In genomic region chr1:210151063-210151672, GRCh38 we compare ENCODE assay signal across 20 cellular contexts.
DNase-seq lines count a peak whose midpoint lies in the region; ATAC-seq and TF ChIP-seq lines count a peak whose summit lies in the region.
"Had no signal": no experiment of that assay in that cellular context is flagged by ENCODE, and none has a peak within 500 bp of the region (broad histone marks: within the 10 kb centered on the region; RNA-seq: fewer than 3 reads in every experiment).

No MANE protein-coding gene starts in this region.

- intact Hi-C loops in left colon (cut with DNase I, micrococcal nuclease), result no loop called here

- no peak overlapping the region for H3K27ac ChIP-seq in HEK293 (ENCODE audit: extremely low read depth, low read depth, low read length)
- H3K27ac ChIP-seq: C4-2B, KMS-11 had no signal

- H3K4me1 ChIP-seq in HEK293 (ENCODE audit: control insufficient read depth, insufficient read depth, low read length), result peaks cover 10% of the 10 kb centered on the region

- H3K9me3 ChIP-seq in HEK293 (ENCODE audit: control insufficient read depth, insufficient read depth, low read depth, low read length), result no peaks in the 10 kb centered on the region

- no peaks in the 10 kb centered on the region for H3K36me3 ChIP-seq in HEK293 (ENCODE audit: control insufficient read depth in 2 of 2, insufficient read depth in 1 of 2, low read length in 2 of 2)

- ATAC-seq in HG03196 (IDR thresholded peaks at IDR 0.05; ENCODE audit: unreplicated experiment) (no peak), left colon (no peak)
- ATAC-seq: PC-3, SK-N-SH treated with all-trans-retinoic acid at 6 μM for 48 hours, T-cell had no signal

- no peak for TF ChIP-seq CTCF in HEK293 (tag by site-specific recombination; IDR thresholded peaks at IDR 0.05)

- peak; percentile 6 for DNase-seq in NCI-H345 (lab: John Stamatoyannopoulos, UW)
- no peak for DNase-seq in NCI-H345 treated with DMSO at 0.1 percent for 48 hours (lab: John Stamatoyannopoulos, UW; ENCODE audit: unreplicated experiment)
- DNase-seq in NCI-H526 (lab: John Stamatoyannopoulos, UW), result peak; percentile 42 to 43
- DNase-seq in retina, result peak; percentile 10
- no peak for DNase-seq in left colon
- DNase-seq: ACHN, HFFc6, MV-4-11, NCI-H1694 treated with DMSO at 0.1 percent for 48 hours, NCI-H2171 treated with DMSO at 0.1 percent for 48 hours, NCI-H774, PC-3, RPMI8226, SIG-M5, T-cell had no signal

- CTCF ChIA-PET in HEK293 (lab: Yijun Ruan, JAX), result interaction anchor here (0.6 to 1.2 kb wide), 4 partner anchors 114 to 1177 kb away, joined by 3 read pairs; no protein-coding TSS in a partner anchor

- no peak overlapping the region for H3K4me3 ChIP-seq in HEK293 (ENCODE audit: low read depth, low read length)

- POLR2A ChIA-PET in HEK293 (lab: Yijun Ruan, JAX), result interaction anchor here (0.9 to 1.5 kb wide), 4 partner anchors 71 to 251 kb away, joined by 3 to 5 read pairs (median 4); no protein-coding TSS in a partner anchor

TF ChIP-seq in HEK293, 187 proteins besides CTCF, POLR2A, EP300 and RAD21 (continues in another document):
- TF ChIP-seq ZNF639 (tag by site-specific recombination; IDR thresholded peaks at IDR 0.05) (no peak), ZNF223 (tag by site-specific recombination; IDR thresholded peaks at IDR 0.05) (no peak), ZNF239 (tag by site-specific recombination; IDR thresholded peaks at IDR 0.05) (no peak), ZBTB1 (tag by site-specific recombination; IDR thresholded peaks at IDR 0.05) (no peak), ZNF843 (tag by site-specific recombination; IDR thresholded peaks at IDR 0.05) (peak; percentile 58; the same call in 1 of the 2 replicates), KLF8 (tag by site-specific recombination; IDR thresholded peaks at IDR 0.05) (no peak), ZNF530 (tag by site-specific recombination; IDR thresholded peaks at IDR 0.05; ENCODE audit: low read depth) (no peak), ZNF24 (tag by site-specific recombination; IDR thresholded peaks at IDR 0.05) (no peak), GLIS1 (tag by site-specific recombination; IDR thresholded peaks at IDR 0.05) (peak; percentile 68), FEZF1 (tag by site-specific recombination; IDR thresholded peaks at IDR 0.05) (peak; percentile 56), ZNF280D (tag by site-specific recombination; IDR thresholded peaks at IDR 0.05) (no peak), SCRT1 (tag by site-specific recombination; IDR thresholded peaks at IDR 0.05; ENCODE audit: borderline replicate concordance) (no peak), ZBTB7A (tag by site-specific recombination; IDR thresholded peaks at IDR 0.05; ENCODE audit: low read depth) (no peak), ZNF692 (tag by site-specific recombination; IDR thresholded peaks at IDR 0.05) (no peak), SP7 (tag by site-specific recombination; IDR thresholded peaks at IDR 0.05) (peak; percentile 25; the same call in 1 of the 2 replicates), ZNF394 (tag by site-specific recombination; IDR thresholded peaks at IDR 0.05; ENCODE audit: borderline replicate concordance) (peak; percentile 28; the same call in 1 of the 2 replicates), ZNF473 (tag by site-specific recombination; IDR thresholded peaks at IDR 0.05) (no peak), OSR2 (tag by site-specific recombination; IDR thresholded peaks at IDR 0.05) (peak; percentile 78), SCRT2 (tag by site-specific recombination; IDR thresholded peaks at IDR 0.05) (no peak), ZNF202 (tag by site-specific recombination; IDR thresholded peaks at IDR 0.05; ENCODE audit: borderline replicate concordance) (no peak), ZNF184 (tag by site-specific recombination; IDR thresholded peaks at IDR 0.05) (no peak), ZNF48 (tag by site-specific recombination; IDR thresholded peaks at IDR 0.05) (no peak), PRDM4 (tag by site-specific recombination; IDR thresholded peaks at IDR 0.05) (no peak), TRIM28 (IDR thresholded peaks at IDR 0.05; ENCODE audit: borderline replicate concordance, low read length) (peak; percentile 66), ZSCAN5A (tag by site-specific recombination; IDR thresholded peaks at IDR 0.05) (no peak)

Comparison
In these comparisons a context has a peak if more than half of its experiments do, and no peak if none do; other contexts are left out.
1. DNase-seq: peak in NCI-H345 (single experiment), NCI-H526 (2 of 2) and retina (single experiment); none in NCI-H345 treated with DMSO at 0.1 percent for 48 hours (single experiment) and left colon (0 of 2).